In the genomic region with DNA sequence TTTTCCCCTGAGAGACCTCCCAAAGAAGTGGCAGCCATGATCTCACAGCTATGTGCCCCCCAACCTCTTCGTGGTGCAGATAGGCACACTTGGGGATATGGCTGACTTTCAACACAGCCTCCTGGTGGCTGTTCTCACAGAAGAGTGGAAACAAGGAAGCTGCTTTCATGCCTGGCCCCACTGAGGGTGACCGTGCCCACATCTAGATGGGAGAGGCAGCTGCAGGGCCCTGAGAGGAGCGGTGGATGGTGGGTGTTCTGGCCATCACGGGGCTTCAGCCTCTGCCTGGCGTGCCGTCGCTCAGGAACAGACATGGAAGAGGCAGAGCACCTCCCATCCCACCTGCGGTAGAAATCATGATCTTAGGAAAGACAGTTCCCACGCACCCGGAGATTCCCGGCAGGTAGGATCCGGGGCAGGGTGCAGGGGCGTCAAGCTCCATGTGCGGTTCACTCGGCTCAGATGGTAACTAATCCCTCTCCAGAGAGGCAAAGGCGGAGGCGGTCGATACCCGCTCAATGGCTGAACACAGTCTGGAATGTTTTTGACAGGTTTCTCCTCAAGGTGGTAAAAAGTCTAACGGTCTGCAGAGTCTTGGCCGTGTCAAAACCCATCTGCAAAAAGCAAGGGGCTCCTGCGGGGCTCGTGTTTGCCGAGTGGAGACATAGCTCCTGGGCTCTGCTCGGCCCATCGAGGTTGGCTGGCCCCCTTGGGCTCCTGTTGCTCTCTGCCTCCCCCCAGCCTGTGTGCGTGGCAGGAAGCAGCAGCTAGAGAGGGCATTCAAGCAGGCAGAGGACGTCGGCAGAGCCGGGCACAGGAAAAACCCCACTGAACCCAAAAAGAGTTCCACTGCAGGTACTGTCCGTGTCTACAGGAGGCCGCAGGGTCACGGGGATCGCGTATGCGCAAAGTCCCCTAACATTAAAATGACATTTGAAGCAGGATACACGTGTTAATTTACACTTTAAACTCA, we compare ENCODE assay signal across 13 cellular contexts.
DNase-seq lines count a peak whose midpoint lies in the region; ATAC-seq and TF ChIP-seq lines count a peak whose summit lies in the region.
"Had no signal": no experiment of that assay in that cellular context is flagged by ENCODE, and none has a peak within 500 bp of the region (broad histone marks: within the 10 kb centered on the region; RNA-seq: fewer than 3 reads in every experiment).

No MANE protein-coding gene starts in this region.

- H3K27me3 ChIP-seq in BLaER1 = no peaks in the 10 kb centered on the region
- H3K27me3 ChIP-seq in DND-41 (ENCODE audit: insufficient read depth, low read length, poor library complexity) = no peaks in the 10 kb centered on the region
- peaks cover 0 to 16% (median 0%) of the 10 kb centered on the region in 3 donors for H3K27me3 ChIP-seq in psoas muscle (ENCODE audit: insufficient read depth in 3 of 3, low read length in 2 of 3)
- H3K27me3 ChIP-seq: hepatocyte, SJCRH30 had no signal

- H3K4me3 ChIP-seq in BLaER1 = no peak overlapping the region
- no peak overlapping the region for H3K4me3 ChIP-seq in DND-41 (ENCODE audit: low read depth in 1 of 2, low read length in 2 of 2)
- no peak overlapping the region for H3K4me3 ChIP-seq in psoas muscle
- H3K4me3 ChIP-seq: hepatocyte, SJCRH30 had no signal

- H4K20me1 ChIP-seq in BLaER1 = no peaks in the 10 kb centered on the region
- H4K20me1 ChIP-seq in DND-41 (ENCODE audit: insufficient read depth, low read length) = no peaks in the 10 kb centered on the region

- ATAC-seq in DND-41 (ENCODE audit: insufficient read depth, low read depth) (0 out of 3 replicates have a peak, but pooled peaks have one; percentile 12), psoas muscle (no peak), GM21447 (IDR thresholded peaks at IDR 0.05; ENCODE audit: unreplicated experiment) (no peak)

- intact Hi-C loops in psoas muscle (cut with DNase I) = no loop called here

- H3K27ac ChIP-seq in BLaER1 = peak overlapping the region; percentile 44; the same call in 1 of the 2 replicates
- no peak overlapping the region for H3K27ac ChIP-seq in DND-41 (ENCODE audit: low read length)
- H3K27ac ChIP-seq in psoas muscle = no peak overlapping the region
- H3K27ac ChIP-seq: hepatocyte, SJCRH30 had no signal

- DNase-seq in DND-41 (no peak), islet precursor cell (peak; percentile 37), psoas muscle (peak; percentile 9 to 31), DMS79 treated with DMSO at 0.1 percent for 48 hours (lab: John Stamatoyannopoulos, UW) (no peak)
- no peak for DNase-seq in activated CD4-positive, alpha-beta T cell treated with anti-CD3 and anti-CD28 coated beads, Interleukin-2, amount 50 U/mL, for 48 hours
- DNase-seq: aorta, cerebellar nuclear complex, NCI-H2171, NCI-H748 treated with DMSO at 0.1 percent for 48 hours had no signal

- H3K36me3 ChIP-seq in BLaER1 (no peaks in the 10 kb centered on the region), DND-41 (ENCODE audit: insufficient read depth, low read length) (peaks cover 4% of the 10 kb centered on the region; the same call in 1 of the 2 replicates), psoas muscle (ENCODE audit: insufficient read depth in 1 of 2, low read depth in 1 of 2) (no peaks in the 10 kb centered on the region)
- H3K36me3 ChIP-seq: SJCRH30 had no signal

- H3K9me3 ChIP-seq in BLaER1 (no peaks in the 10 kb centered on the region), DND-41 (ENCODE audit: insufficient read depth, low read length, severe bottlenecking) (no peaks in the 10 kb centered on the region), psoas muscle (no peaks in the 10 kb centered on the region)
- H3K9me3 ChIP-seq: SJCRH30 had no signal

- TF ChIP-seq CTCF in DND-41 (IDR thresholded peaks at IDR 0.05; ENCODE audit: borderline replicate concordance, extremely low read depth, low read length, poor library complexity, severe bottlenecking) (no peak), psoas muscle (IDR thresholded peaks at IDR 0.05) (no peak)

- H3K79me2 ChIP-seq in DND-41 (ENCODE audit: insufficient read depth, low read length) = peaks cover 2% of the 10 kb centered on the region; the same call in 1 of the 2 replicates
- H3K79me2 ChIP-seq: hepatocyte had no signal

- WGBS in psoas muscle, 3 donors = 69 to 74% (median 69%) methylated on average over 37 of the region's 37 CpGs

- H3K4me1 ChIP-seq in BLaER1 (peaks cover 62% of the 10 kb centered on the region), DND-41 (ENCODE audit: insufficient read depth, low read length) (peaks cover 13% of the 10 kb centered on the region), psoas muscle (no peaks in the 10 kb centered on the region)

- H3K4me2 ChIP-seq in BLaER1 (peak overlapping the region; percentile 71), DND-41 (ENCODE audit: insufficient read depth, low read length) (no peak overlapping the region)
- H3K4me2 ChIP-seq: hepatocyte had no signal

- no peak overlapping the region for H2AFZ ChIP-seq in DND-41 (ENCODE audit: low read depth, low read length)
- H2AFZ ChIP-seq: hepatocyte had no signal

- H3K9ac ChIP-seq in BLaER1 = no peak overlapping the region; the same call in 1 of the 2 replicates
- no peak overlapping the region for H3K9ac ChIP-seq in DND-41 (ENCODE audit: low read depth, low read length)

Comparison
In these comparisons a context has a peak if more than half of its experiments do, and no peak if none do; other contexts are left out.
1. DNase-seq: peak in islet precursor cell (single experiment) and psoas muscle (2 of 2); none in DND-41 (single experiment), activated CD4-positive, alpha-beta T cell treated with anti-CD3 and anti-CD28 coated beads, Interleukin-2, amount 50 U/mL, for 48 hours (0 of 2) and DMS79 treated with DMSO at 0.1 percent for 48 hours (single experiment).